ENCODE assay signal across 9 cellular contexts in genomic region chr16:88920618-88921602, GRCh38. TPM values are rescaled to one million over a fixed set of nuclear protein-coding genes. Genes with fewer than 3 reads are reported as not detected.
DNase-seq lines count a peak whose midpoint lies in the region; ATAC-seq and TF ChIP-seq lines count a peak whose summit lies in the region.
"Had no signal": no experiment of that assay in that cellular context is flagged by ENCODE, and none has a peak within 500 bp of the region (broad histone marks: within the 10 kb centered on the region; RNA-seq: fewer than 3 reads in every experiment).

No MANE protein-coding gene starts in this region.

- H3K4me1 Mint-ChIP-seq in activated T-cell treated with anti-CD3 and anti-CD28 coated beads, Interleukin-2, amount 50 U/mL, for 24 hours (ENCODE audit: low read depth) = peaks cover 7% of the 10 kb centered on the region

- H3K9me3 ChIP-seq in esophagus muscularis mucosa = no peaks in the 10 kb centered on the region

- H3K27me3 ChIP-seq in esophagus muscularis mucosa = peaks cover 0 to 72% (median 0%) of the 10 kb centered on the region in 4 donors

- no peak overlapping the region for H3K4me3 Mint-ChIP-seq in activated T-cell treated with anti-CD3 and anti-CD28 coated beads, Interleukin-2, amount 50 U/mL, for 24 hours

- H3K27ac ChIP-seq in esophagus muscularis mucosa (replicated peaks in 1 of 4) = peak overlapping the region; percentile 53 to 71 (median 58)

- intact Hi-C loops in esophagus muscularis mucosa (cut with DNase I) = no loop called here

- 29% methylated on average over 22 of the region's 28 CpGs for WGBS in esophagus muscularis mucosa

- peaks cover 47 to 58% (median 54%) of the 10 kb centered on the region in 4 donors for H3K4me1 ChIP-seq in esophagus muscularis mucosa

- no peak for ATAC-seq in GM19397 (IDR thresholded peaks at IDR 0.05; ENCODE audit: unreplicated experiment)

- no peaks in the 10 kb centered on the region for H3K9me3 Mint-ChIP-seq in activated T-cell treated with anti-CD3 and anti-CD28 coated beads, Interleukin-2, amount 50 U/mL, for 24 hours

- no peak for TF ChIP-seq EP300 in esophagus muscularis mucosa (IDR thresholded peaks at IDR 0.05)

- no peaks in the 10 kb centered on the region for H3K36me3 ChIP-seq in esophagus muscularis mucosa

- peaks cover 23% of the 10 kb centered on the region for H3K27me3 Mint-ChIP-seq in activated T-cell treated with anti-CD3 and anti-CD28 coated beads, Interleukin-2, amount 50 U/mL, for 24 hours

- H3K36me3 Mint-ChIP-seq in activated T-cell treated with anti-CD3 and anti-CD28 coated beads, Interleukin-2, amount 50 U/mL, for 24 hours (ENCODE audit: low read depth) = no peaks in the 10 kb centered on the region

- no peak for TF ChIP-seq CTCF in esophagus muscularis mucosa (IDR thresholded peaks at IDR 0.05)

- no peak overlapping the region for H3K27ac Mint-ChIP-seq in activated T-cell treated with anti-CD3 and anti-CD28 coated beads, Interleukin-2, amount 50 U/mL, for 24 hours

- H3K4me3 ChIP-seq in esophagus muscularis mucosa = no peak overlapping the region

- no peak for TF ChIP-seq POLR2A in esophagus muscularis mucosa (IDR thresholded peaks at IDR 0.05; ENCODE audit: low read depth)

- peak; percentile 94 for DNase-seq in GM03348 (ENCODE audit: low spot score)
- DNase-seq in NCI-H226 = peak; percentile 39
- DNase-seq in esophagus muscularis mucosa (ENCODE audit: extremely low spot score) = peak; percentile 93
- DNase-seq in renal cortical epithelial cell (ENCODE audit: low read depth) = peak; percentile 11
- DNase-seq in activated effector memory CD4-positive, alpha-beta T cell treated with anti-CD3 and anti-CD28 coated beads, Interleukin-2, amount 50 U/mL, for 16 hours = no peak
- no peak for DNase-seq in activated T-cell treated with anti-CD3 and anti-CD28 coated beads, Interleukin-2, amount 50 U/mL, for 24 hours
- DNase-seq in activated CD8-positive, alpha-beta memory T cell treated with anti-CD3 and anti-CD28 coated beads, Interleukin-2, amount 50 U/mL, for 4 hours = no peak

RNA-seq across cellular contexts. Expression of gene PABPN1L, which starts 54.5 kb away (rescaled TPM):
- not detected for total RNA-seq in esophagus muscularis mucosa
- not detected in 2 replicates for total RNA-seq in renal cortical epithelial cell
- total RNA-seq: subcutaneous adipose tissue had no signal

RNA-seq across cellular contexts. Expression of gene CBFA2T3, which starts 56.1 kb away (rescaled TPM):
- total RNA-seq in esophagus muscularis mucosa = 10 to 100 TPM in 1 of 4 donors, 1 to 10 TPM in 3; 2.0 to 10.4 (median 3.5) TPM
- not detected in 2 replicates for total RNA-seq in renal cortical epithelial cell

Comparison
In these comparisons a context has a peak if more than half of its experiments do, and no peak if none do; other contexts are left out.
1. DNase-seq: peak in GM03348 (single experiment), NCI-H226 (single experiment), esophagus muscularis mucosa (single experiment) and renal cortical epithelial cell (single experiment); none in activated effector memory CD4-positive, alpha-beta T cell treated with anti-CD3 and anti-CD28 coated beads, Interleukin-2, amount 50 U/mL, for 16 hours (single experiment), activated T-cell treated with anti-CD3 and anti-CD28 coated beads, Interleukin-2, amount 50 U/mL, for 24 hours (single experiment) and activated CD8-positive, alpha-beta memory T cell treated with anti-CD3 and anti-CD28 coated beads, Interleukin-2, amount 50 U/mL, for 4 hours (single experiment).